ENCODE assay signal across 9 cellular contexts in genomic region chr17:64694207-64694606, GRCh38. TPM values are rescaled to one million over a fixed set of nuclear protein-coding genes. Genes with fewer than 3 reads are reported as not detected.
DNase-seq lines count a peak whose midpoint lies in the region; ATAC-seq and TF ChIP-seq lines count a peak whose summit lies in the region.
"Had no signal": no experiment of that assay in that cellular context is flagged by ENCODE, and none has a peak within 500 bp of the region (broad histone marks: within the 10 kb centered on the region; RNA-seq: fewer than 3 reads in every experiment).

No MANE protein-coding gene starts in this region.

- H3K79me2 ChIP-seq in Karpas-422 (ENCODE audit: low read length): no peaks in the 10 kb centered on the region

- POLR2A ChIA-PET in GM10248 (lab: Yijun Ruan, JAX): no interaction called here

- H3K4me2 ChIP-seq in Karpas-422 (ENCODE audit: low read depth, low read length, poor library complexity, severe bottlenecking): no peak overlapping the region

- H3K9me3 ChIP-seq in RWPE2 (ENCODE audit: severe bottlenecking) (no peaks in the 10 kb centered on the region), Karpas-422 (ENCODE audit: low read length) (no peaks in the 10 kb centered on the region)
- H3K9me3 ChIP-seq: Caco-2 had no signal

- H3K9ac ChIP-seq in Karpas-422 (ENCODE audit: low read length): no peak overlapping the region

- no peaks in the 10 kb centered on the region for H4K20me1 ChIP-seq in Karpas-422 (ENCODE audit: insufficient read depth, low read depth, low read length)

- no peak overlapping the region for H2AFZ ChIP-seq in Karpas-422 (ENCODE audit: low read length)

- TF ChIP-seq CTCF in RWPE2 (IDR thresholded peaks at IDR 0.05; ENCODE audit: poor library complexity, severe bottlenecking) (no peak), fibroblast of pulmonary artery (IDR thresholded peaks at IDR 0.05; ENCODE audit: low read length, missing control alignments) (no peak), GM10248 (IDR thresholded peaks at IDR 0.05; ENCODE audit: control extremely low read depth, extremely low read depth, low read depth, missing control alignments) (no peak)

- H3K27ac ChIP-seq in RWPE2 (ENCODE audit: poor library complexity, severe bottlenecking) (peak overlapping the region; percentile 26), Karpas-422 (ENCODE audit: low read length) (no peak overlapping the region)

- H3K9me2 ChIP-seq in Karpas-422 (replicated peaks; ENCODE audit: insufficient read depth, low read length): no peaks in the 10 kb centered on the region

- DNase-seq in Daoy (ENCODE audit: low read depth): peak; percentile 85
- DNase-seq in RWPE2 (ENCODE audit: low spot score): no peak
- peak; percentile 79 for DNase-seq in fibroblast of pulmonary artery (ENCODE audit: low read depth)
- peak; percentile 77 for DNase-seq in posterior vena cava (ENCODE audit: low spot score)
- DNase-seq in activated naive CD4-positive, alpha-beta T cell (lab: John Stamatoyannopoulos, UW): no peak
- DNase-seq in SKM-1 (lab: John Stamatoyannopoulos, UW; ENCODE audit: unreplicated experiment): no peak
- DNase-seq in Karpas-422: no peak
- no peak for DNase-seq in GM10248 (ENCODE audit: extremely low spot score)
- DNase-seq: Caco-2 had no signal

- CTCF ChIA-PET in GM10248 (lab: Yijun Ruan, JAX): no interaction called here

- no peaks in the 10 kb centered on the region for H3K27me3 ChIP-seq in RWPE2 (ENCODE audit: insufficient read depth, poor library complexity, severe bottlenecking)
- H3K27me3 ChIP-seq in Karpas-422 (ENCODE audit: low read length): no peaks in the 10 kb centered on the region

- no peak for ATAC-seq in RWPE2 (ENCODE audit: low read depth)

- H3K4me1 ChIP-seq in RWPE2 (ENCODE audit: insufficient read depth, poor library complexity, severe bottlenecking) (peaks cover 11% of the 10 kb centered on the region), Karpas-422 (ENCODE audit: low read length) (no peaks in the 10 kb centered on the region)
- H3K4me1 ChIP-seq: Caco-2 had no signal

- no peaks in the 10 kb centered on the region for H3K36me3 ChIP-seq in RWPE2 (ENCODE audit: low read depth)
- H3K36me3 ChIP-seq in Karpas-422 (ENCODE audit: insufficient read depth, low read length): no peaks in the 10 kb centered on the region

- intact Hi-C loops in posterior vena cava (cut with DNase I): no loop called here

- no peak overlapping the region for H3K4me3 ChIP-seq in RWPE2 (ENCODE audit: severe bottlenecking)
- no peak overlapping the region for H3K4me3 ChIP-seq in fibroblast of pulmonary artery (replicated peaks; ENCODE audit: low read depth, low read length)
- no peak overlapping the region for H3K4me3 ChIP-seq in Karpas-422 (ENCODE audit: low read length)

RNA-seq across cellular contexts. Expression of gene SMURF2, which starts 32.1 kb away (rescaled TPM):
- 80.7 and 84.8 TPM in 2 replicates for total RNA-seq in Daoy (2014; rRNA removed; shearing (Covaris generic))
- total RNA-seq in posterior vena cava: 10 to 100 TPM; 23.8 to 28.4 TPM
- total RNA-seq in Karpas-422 (2014; rRNA removed; shearing (Covaris generic); ENCODE audit: low replicate concordance): 6.1 and 8.0 TPM in 2 replicates

Comparison
In these comparisons a context has a peak if more than half of its experiments do, and no peak if none do; other contexts are left out.
1. DNase-seq: peak in Daoy (single experiment), fibroblast of pulmonary artery (single experiment) and posterior vena cava (single experiment); none in RWPE2 (single experiment), activated naive CD4-positive, alpha-beta T cell (0 of 4), SKM-1 (single experiment), Karpas-422 (single experiment) and GM10248 (single experiment).